ENCODE assay signal across 11 cellular contexts in genomic region chr1:181119076-181119989, GRCh38. TPM values are rescaled to one million over a fixed set of nuclear protein-coding genes. Genes with fewer than 3 reads are reported as not detected.
A peak's percentile ranks its signal among the peaks of the same experiment; 100 is the strongest.
DNase-seq lines count a peak whose midpoint lies in the region; ATAC-seq, FAIRE-seq and TF ChIP-seq lines count a peak whose summit lies in the region.
"Had no signal": no experiment of that assay in that cellular context is flagged by ENCODE, and none has a peak within 500 bp of the region (broad histone marks: within the 10 kb centered on the region; RNA-seq: fewer than 3 reads in every experiment).

No MANE protein-coding gene starts in this region.

- no peaks in the 10 kb centered on the region for H3K36me3 Mint-ChIP-seq in progenitor cell of endocrine pancreas (ENCODE audit: insufficient read depth)

- H3K9me3 ChIP-seq in SJSA1 (replicated peaks) = no peaks in the 10 kb centered on the region
- H3K9me3 ChIP-seq: upper lobe of right lung had no signal

- H3K4me3 Mint-ChIP-seq in progenitor cell of endocrine pancreas (ENCODE audit: low read depth) = no peak overlapping the region

- H3K4me1 ChIP-seq in SJSA1 (replicated peaks) = peaks cover 30% of the 10 kb centered on the region
- H3K4me1 ChIP-seq in foreskin keratinocyte = peaks cover 15% of the 10 kb centered on the region

- H3K27me3 Mint-ChIP-seq in progenitor cell of endocrine pancreas = peaks cover 14% of the 10 kb centered on the region

- no peak overlapping the region for H3K4me3 ChIP-seq in SJSA1
- H3K4me3 ChIP-seq: upper lobe of right lung had no signal

- ATAC-seq in foreskin keratinocyte (peak; percentile 87), HG02852 (IDR thresholded peaks at IDR 0.05; ENCODE audit: unreplicated experiment) (no peak), GM21528 (IDR thresholded peaks at IDR 0.05; ENCODE audit: low FRiP score, unreplicated experiment) (no peak)
- ATAC-seq: upper lobe of right lung had no signal

- peaks cover 26% of the 10 kb centered on the region for H3K4me1 Mint-ChIP-seq in progenitor cell of endocrine pancreas (ENCODE audit: low read depth)

- H3K27ac ChIP-seq in SJSA1 (peak overlapping the region; percentile 44), foreskin keratinocyte (peak overlapping the region; percentile 89)

- H3K9me3 Mint-ChIP-seq in progenitor cell of endocrine pancreas (ENCODE audit: low read depth) = no peaks in the 10 kb centered on the region

- FAIRE-seq in urothelium cell line (lab: Jason Lieb, UNC) = no peak

- no peaks in the 10 kb centered on the region for H3K36me3 ChIP-seq in SJSA1
- H3K36me3 ChIP-seq: upper lobe of right lung had no signal

- peak; percentile 73 for DNase-seq in ELR (ENCODE audit: low read depth)
- peak; percentile 82 to 84 for DNase-seq in SJSA1 (ENCODE audit: low read depth in 1 of 2, low spot score in 2 of 2)
- peak; percentile 97 to 99 for DNase-seq in foreskin keratinocyte
- DNase-seq in progenitor cell of endocrine pancreas (ENCODE audit: low spot score, unreplicated experiment) = no peak
- DNase-seq in urothelium cell line (ENCODE audit: low spot score) = no peak
- no peak for DNase-seq in OCI-M2 (lab: John Stamatoyannopoulos, UW; ENCODE audit: unreplicated experiment)
- DNase-seq: activated CD4-positive, CD25-positive, alpha-beta regulatory T cell treated with anti-CD3 and anti-CD28 coated beads, Interleukin-2, amount 50 U/mL, for 72 hours; NCI-H2107; upper lobe of right lung had no signal

- H3K27me3 ChIP-seq in SJSA1 (replicated peaks) = no peaks in the 10 kb centered on the region
- H3K27me3 ChIP-seq in foreskin keratinocyte = no peaks in the 10 kb centered on the region
- H3K27me3 ChIP-seq: upper lobe of right lung had no signal

- peak overlapping the region; percentile 96 for H3K27ac Mint-ChIP-seq in progenitor cell of endocrine pancreas

- TF ChIP-seq CTCF in foreskin keratinocyte (conservative IDR thresholded peaks at IDR 0.05) (no peak), progenitor cell of endocrine pancreas (IDR thresholded peaks at IDR 0.05; ENCODE audit: unreplicated experiment) (no peak)

RNA-seq across cellular contexts. Expression of gene IER5, which starts 30.8 kb away (rescaled TPM):
- total RNA-seq in SJSA1 (2014; rRNA removed; shearing (Covaris generic)) = 67.6 and 76.5 TPM in 2 replicates
- 39.4 and 46.5 TPM in 2 replicates for total RNA-seq in foreskin keratinocyte
- 36.5 and 39.7 TPM in 2 replicates for polyA plus RNA-seq in foreskin keratinocyte
- 1.7 and 2.3 TPM in 2 replicates for total RNA-seq in progenitor cell of endocrine pancreas

Comparison
In these comparisons a context has a peak if more than half of its experiments do, and no peak if none do; other contexts are left out.
1. DNase-seq: peak in ELR (single experiment), SJSA1 (2 of 2) and foreskin keratinocyte (2 of 2); none in progenitor cell of endocrine pancreas (single experiment), urothelium cell line (single experiment) and OCI-M2 (single experiment).
2. RNA of gene IER5, which starts 30.8 kb away (total RNA-seq): 67.6 to 76.5 TPM in SJSA1 and 39.4 to 46.5 TPM in foreskin keratinocyte; 1.7 to 2.3 TPM in progenitor cell of endocrine pancreas; every median in the first group is over 10 times any median in the second.